Comparison of ENCODE assay signal across 17 cellular contexts in genomic region chr9:115127191-115127817, GRCh38. TPM values are rescaled to one million over a fixed set of nuclear protein-coding genes. Genes with fewer than 3 reads are reported as not detected.
A peak's percentile ranks its signal among the peaks of the same experiment; 100 is the strongest.
DNase-seq lines count a peak whose midpoint lies in the region; ATAC-seq and TF ChIP-seq lines count a peak whose summit lies in the region.
"Had no signal": no experiment of that assay in that cellular context is flagged by ENCODE, and none has a peak within 500 bp of the region (broad histone marks: within the 10 kb centered on the region; RNA-seq: fewer than 3 reads in every experiment).

No MANE protein-coding gene starts in this region.

- no peaks in the 10 kb centered on the region for H3K27me3 Mint-ChIP-seq in GM23338 (ENCODE audit: insufficient read depth, low read depth, poor library complexity)

- H3K9me3 Mint-ChIP-seq in GM23338, result peaks cover 8% of the 10 kb centered on the region; the same call in 2 of the 3 replicates

- peak overlapping the region in 1 of 11 experiments; percentile 14; a peak in 2 of 22 replicates for H3K27ac ChIP-seq in BLaER1 treated with 17β-estradiol and CSF1 and Interleukin-3, amounts not matched to agents 10 nM and 100 nM
- H3K27ac ChIP-seq in lower lobe of right lung (no peak overlapping the region), GM23338 (ENCODE audit: low read depth) (no peak overlapping the region)

- H3K27me3 ChIP-seq in BLaER1 treated with 17β-estradiol and CSF1 and Interleukin-3, amounts not matched to agents 10 nM and 100 nM, result peaks cover 0 to 4% (median 0%) of the 10 kb centered on the region in 11 experiments; a peak in 8 of 22 replicates
- no peaks in the 10 kb centered on the region for H3K27me3 ChIP-seq in lower lobe of right lung (ENCODE audit: low read depth)
- no peaks in the 10 kb centered on the region for H3K27me3 ChIP-seq in GM23338 (ENCODE audit: insufficient read depth)

- H3K9me2 ChIP-seq in GM23338 (ENCODE audit: insufficient read depth), result peaks cover 5% of the 10 kb centered on the region; the same call in 1 of the 2 replicates

- intact Hi-C loops in lower lobe of right lung (cut with DNase I), result no loop called here

- no peaks in the 10 kb centered on the region for H3F3A ChIP-seq in GM23338 (replicated peaks; ENCODE audit: low read depth)

- H3K4me2 ChIP-seq in BLaER1 treated with 17β-estradiol and CSF1 and Interleukin-3, amounts not matched to agents 10 nM and 100 nM, result peak overlapping the region in 9 of 11 experiments; percentile 22 to 60 (median 47); a peak in 18 of 22 replicates
- no peak overlapping the region for H3K4me2 ChIP-seq in GM23338

- H3K4me3 Mint-ChIP-seq in GM23338, result no peak overlapping the region
- H3K4me3 Mint-ChIP-seq: activated T-cell treated with anti-CD3 and anti-CD28 coated beads, Interleukin-2, amount 50 U/mL, for 4 hours; mesothelial cell of epicardium had no signal

- no peak overlapping the region for H2AFZ ChIP-seq in GM23338

- H3K4me3 ChIP-seq in BLaER1 treated with 17β-estradiol and CSF1 and Interleukin-3, amounts not matched to agents 10 nM and 100 nM, result no peak overlapping the region
- H3K4me3 ChIP-seq in astrocyte of the spinal cord (ENCODE audit: low read depth, low read length), result no peak overlapping the region
- no peak overlapping the region for H3K4me3 ChIP-seq in lower lobe of right lung
- no peak overlapping the region for H3K4me3 ChIP-seq in GM23338

- no peaks in the 10 kb centered on the region for H3K79me2 ChIP-seq in GM23338 (replicated peaks; ENCODE audit: insufficient read depth)

- in situ Hi-C loops in astrocyte of the spinal cord (cut with HindIII; ENCODE audit: low sequenced_read_pairs), result no loop called here
- in situ Hi-C loops in KBM-7 (cut with MboI; ENCODE audit: low pct_unique_long_range_greater_than_20kb, low sequenced_read_pairs), result no loop called here

- no peak for TF ChIP-seq CTCF in astrocyte of the spinal cord (IDR thresholded peaks at IDR 0.05; ENCODE audit: low read depth, low read length)
- no peak for TF ChIP-seq CTCF in lower lobe of right lung (IDR thresholded peaks at IDR 0.05)
- TF ChIP-seq CTCF in GM23338 (conservative IDR thresholded peaks at IDR 0.05; ENCODE audit: low read depth in 2 of 2), result no peak

- H3K9ac ChIP-seq in BLaER1 treated with 17β-estradiol and CSF1 and Interleukin-3, amounts not matched to agents 10 nM and 100 nM, result no peak overlapping the region

- peaks cover 0 to 11% (median 0%) of the 10 kb centered on the region in 11 experiments; a peak in 7 of 22 replicates for H3K9me3 ChIP-seq in BLaER1 treated with 17β-estradiol and CSF1 and Interleukin-3, amounts not matched to agents 10 nM and 100 nM (replicated peaks in 1 of 11)
- H3K9me3 ChIP-seq in lower lobe of right lung, result peaks cover 6% of the 10 kb centered on the region

- no peaks in the 10 kb centered on the region for H3K36me3 ChIP-seq in BLaER1 treated with 17β-estradiol and CSF1 and Interleukin-3, amounts not matched to agents 10 nM and 100 nM
- H3K36me3 ChIP-seq in lower lobe of right lung (no peaks in the 10 kb centered on the region), GM23338 (ENCODE audit: insufficient read depth) (no peaks in the 10 kb centered on the region)

- H3K4me1 Mint-ChIP-seq in GM23338, result peaks cover 9% of the 10 kb centered on the region

- DNase-seq in M059J (ENCODE audit: low read depth), result peak; percentile 60
- DNase-seq in astrocyte of the spinal cord (ENCODE audit: low read depth, low spot score), result peak; percentile 72
- no peak for DNase-seq in lower lobe of right lung
- DNase-seq in activated CD4-positive, CD25-positive, alpha-beta regulatory T cell treated with anti-CD3 and anti-CD28 coated beads, Interleukin-2, amount 50 U/mL, for 72 hours, result no peak
- DNase-seq in GM23338 (ENCODE audit: low spot score), result no peak
- no peak for DNase-seq in KBM-7
- DNase-seq: activated CD4-positive, alpha-beta T cell treated with anti-CD3 and anti-CD28 coated beads for 4 hours; activated T-cell treated with anti-CD3 and anti-CD28 coated beads, Interleukin-2, amount 50 U/mL, for 4 hours; amniotic stem cell; cortex of kidney; MM.1S; NCI-H446; stimulated activated CD8-positive, alpha-beta memory T cell treated with anti-CD3 and anti-CD28 coated beads, Interleukin-4, amount 100 ng/mL, for 48 hours had no signal

- H3K27ac Mint-ChIP-seq in GM23338, result no peak overlapping the region
- H3K27ac Mint-ChIP-seq: mesothelial cell of epicardium had no signal

- H3K36me3 Mint-ChIP-seq in GM23338 (ENCODE audit: low read depth), result peaks cover 7% of the 10 kb centered on the region

- peaks cover 0 to 1% (median 0%) of the 10 kb centered on the region in 11 experiments; a peak in 1 of 22 replicates for H4K20me1 ChIP-seq in BLaER1 treated with 17β-estradiol and CSF1 and Interleukin-3, amounts not matched to agents 10 nM and 100 nM
- H4K20me1 ChIP-seq in GM23338 (replicated peaks; ENCODE audit: insufficient read depth), result no peaks in the 10 kb centered on the region

- peaks cover 6 to 20% (median 15%) of the 10 kb centered on the region in 10 experiments for H3K4me1 ChIP-seq in BLaER1 treated with 17β-estradiol and CSF1 and Interleukin-3, amounts not matched to agents 10 nM and 100 nM
- H3K4me1 ChIP-seq in lower lobe of right lung (peaks cover 7% of the 10 kb centered on the region), GM23338 (ENCODE audit: insufficient read depth) (peaks cover 6% of the 10 kb centered on the region; the same call in 1 of the 2 replicates)

- peak; percentile 35 to 77 for ATAC-seq in lower lobe of right lung
- ATAC-seq in HG03159 (IDR thresholded peaks at IDR 0.05; ENCODE audit: unreplicated experiment), result no peak
- ATAC-seq in GM23338, result no peak
- ATAC-seq: activated T-cell treated with anti-CD3 and anti-CD28 coated beads, Interleukin-2, amount 50 U/mL, for 4 hours had no signal

TF ChIP-seq in GM23338, 12 proteins besides CTCF, POLR2A, EP300 and RAD21:
- no peak for TF ChIP-seq EZH2phosphoT487 (IDR thresholded peaks at IDR 0.05; ENCODE audit: unreplicated experiment)
- TF ChIP-seq REST (IDR thresholded peaks at IDR 0.05; ENCODE audit: unreplicated experiment), result no peak
- no peak for TF ChIP-seq POLR2AphosphoS5 (IDR thresholded peaks at IDR 0.05; ENCODE audit: low read depth)

RNA-seq across cellular contexts. Expression of gene TNC, which starts 9.3 kb away (rescaled TPM):
- total RNA-seq in M059J (2014; rRNA removed; shearing (Covaris generic)), result 77.5 and 151 TPM in 2 replicates
- total RNA-seq in lower lobe of right lung, result 18.5 TPM
- total RNA-seq in GM23338 (2014; rRNA removed; shearing (Covaris generic)), result 2.7 and 3.7 TPM in 2 replicates
- 0.89 and 1.0 TPM in 2 replicates for polyA plus RNA-seq in GM23338 (2016; fragmentation: Nextera tagmentation; extraction: Ambion mirVana)
- total RNA-seq: T-helper 2 cell treated with Interferon-gamma antibody and Interleukin-4, amounts not matched to agents 100 ng/mL and 5 ng/mL, for 36 hours had no signal

Comparison
In these comparisons a context has a peak if more than half of its experiments do, and no peak if none do; other contexts are left out.
1. DNase-seq: peak in M059J (single experiment) and astrocyte of the spinal cord (single experiment); none in lower lobe of right lung (single experiment), activated CD4-positive, CD25-positive, alpha-beta regulatory T cell treated with anti-CD3 and anti-CD28 coated beads, Interleukin-2, amount 50 U/mL, for 72 hours (single experiment), GM23338 (single experiment) and KBM-7 (single experiment).
2. ATAC-seq: peak in lower lobe of right lung (2 of 2); none in HG03159 (single experiment) and GM23338 (single experiment).